Comparison of ENCODE assay signal across 17 cellular contexts in genomic region chr15:58494581-58494980, GRCh38.
DNase-seq lines count a peak whose midpoint lies in the region; ATAC-seq and TF ChIP-seq lines count a peak whose summit lies in the region.
"Had no signal": no experiment of that assay in that cellular context is flagged by ENCODE, and none has a peak within 500 bp of the region (broad histone marks: within the 10 kb centered on the region; RNA-seq: fewer than 3 reads in every experiment).

No MANE protein-coding gene starts in this region.

- ATAC-seq in Right ventricle myocardium superior (ENCODE audit: poor library complexity), result no peak

- H3K9me3 ChIP-seq in thymus (ENCODE audit: control insufficient read depth), result no peaks in the 10 kb centered on the region
- H3K9me3 ChIP-seq in SJCRH30 (replicated peaks), result peaks cover 2% of the 10 kb centered on the region; the same call in 1 of the 2 replicates
- H3K9me3 ChIP-seq in HAP-1, result no peaks in the 10 kb centered on the region

- DNase-seq in Caki2 (ENCODE audit: low read depth) (peak; percentile 38), left kidney (ENCODE audit: low read depth, low spot score) (peak; percentile 69), SJCRH30 (no peak), HAP-1 (ENCODE audit: low spot score in 2 of 2) (no peak), Right ventricle myocardium superior (no peak), retina (no peak)
- DNase-seq: Calu3; CD4-positive, CD25-positive, alpha-beta regulatory T cell; CD8-positive, alpha-beta memory T cell; DMS53; DND-41; GOT3; HCEC 1CT had no signal

- H3K36me3 ChIP-seq in thymus (ENCODE audit: control insufficient read depth, insufficient read depth) (no peaks in the 10 kb centered on the region), SJCRH30 (no peaks in the 10 kb centered on the region), HAP-1 (replicated peaks) (no peaks in the 10 kb centered on the region)

- no peak for TF ChIP-seq RAD21 in Ishikawa (IDR thresholded peaks at IDR 0.05; ENCODE audit: low read depth)

- no peak overlapping the region for H3K4me3 ChIP-seq in thymus (ENCODE audit: low read length)
- no peak overlapping the region for H3K4me3 ChIP-seq in SJCRH30
- no peak overlapping the region for H3K4me3 ChIP-seq in HAP-1
- H3K4me3 ChIP-seq: BLaER1 had no signal

- H3K27ac ChIP-seq in thymus (ENCODE audit: low read depth) (peak overlapping the region; percentile 33), SJCRH30 (no peak overlapping the region)
- H3K27ac ChIP-seq: BLaER1, C4-2B had no signal

- H3K27me3 ChIP-seq in thymus (ENCODE audit: control insufficient read depth, insufficient read depth) (no peaks in the 10 kb centered on the region), SJCRH30 (no peaks in the 10 kb centered on the region), HAP-1 (ENCODE audit: low read depth) (no peaks in the 10 kb centered on the region)
- H3K27me3 ChIP-seq: BLaER1 had no signal

- WGBS in thymus, result 97% methylated on average over 1 of the region's 1 CpG

- in situ Hi-C loops in Caki2 (cut with HindIII; ENCODE audit: low pct_unique_long_range_greater_than_20kb, low sequenced_read_pairs) (no loop called here), HAP-1 (cut with MboI; ENCODE audit: low sequenced_read_pairs) (no loop called here)

- TF ChIP-seq EP300 in Ishikawa (IDR thresholded peaks at IDR 0.05; ENCODE audit: borderline replicate concordance), result no peak; the same call in 1 of the 2 replicates

- H3K4me1 ChIP-seq in thymus (ENCODE audit: control insufficient read depth, insufficient read depth, low read length) (peaks cover 14% of the 10 kb centered on the region), SJCRH30 (peaks cover 35% of the 10 kb centered on the region), HAP-1 (no peaks in the 10 kb centered on the region)

- intact Hi-C loops in Right ventricle myocardium superior (cut with DNase I), result no loop called here

TF ChIP-seq in Ishikawa, 13 proteins besides CTCF, POLR2A, EP300 and RAD21:
- TF ChIP-seq FOXM1 (IDR thresholded peaks at IDR 0.05; ENCODE audit: borderline replicate concordance, low read depth), result 0 out of 2 replicates have a peak, but pooled peaks have one; percentile 44
- TF ChIP-seq YY1 (IDR thresholded peaks at IDR 0.05; ENCODE audit: low read depth), result no peak
- 0 out of 2 replicates have a peak, but pooled peaks have one; percentile 6 for TF ChIP-seq MAX (IDR thresholded peaks at IDR 0.05)
- TF ChIP-seq TCF12 (IDR thresholded peaks at IDR 0.05; ENCODE audit: low read depth), result peak; percentile 45; the same call in 1 of the 2 replicates
- TF ChIP-seq NFIC (IDR thresholded peaks at IDR 0.05), result 0 out of 2 replicates have a peak, but pooled peaks have one; percentile 2
- TF ChIP-seq TEAD4 (IDR thresholded peaks at IDR 0.05), result peak; percentile 58
- no peak for TF ChIP-seq EGR1 (IDR thresholded peaks at IDR 0.05)
- no peak for TF ChIP-seq REST (IDR thresholded peaks at IDR 0.05; ENCODE audit: low read depth)
- TF ChIP-seq ZBTB7A (IDR thresholded peaks at IDR 0.05; ENCODE audit: low read depth), result no peak

Comparison
In these comparisons a context has a peak if more than half of its experiments do, and no peak if none do; other contexts are left out.
1. DNase-seq: peak in Caki2 (single experiment) and left kidney (single experiment); none in SJCRH30 (0 of 2), HAP-1 (0 of 2), Right ventricle myocardium superior (single experiment) and retina (single experiment).